8 cellular contexts compared by ENCODE assay signal in the genomic region with DNA sequence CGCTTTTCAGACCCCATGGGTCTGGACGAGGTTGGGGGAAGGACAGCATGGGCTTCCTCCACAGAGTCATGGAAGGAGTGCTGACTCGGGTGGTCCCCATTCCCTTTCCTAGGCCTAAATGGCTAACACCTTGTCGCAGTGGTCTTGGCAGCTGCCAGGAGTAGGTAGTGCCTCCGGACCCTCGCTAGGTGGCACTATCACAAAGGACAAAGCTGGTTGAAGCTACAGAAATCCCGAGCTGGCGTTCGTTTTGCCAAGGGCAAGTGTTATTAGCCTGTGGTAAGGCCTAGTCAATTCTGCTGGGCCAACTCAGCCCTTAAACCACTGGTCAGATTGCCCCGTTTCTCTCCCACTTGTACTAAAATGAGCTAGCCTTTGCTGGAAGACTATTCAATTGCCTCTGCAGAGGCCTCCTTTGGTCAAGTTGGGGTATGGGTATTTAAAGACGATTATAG. TPM values are rescaled to one million over a fixed set of nuclear protein-coding genes. Genes with fewer than 3 reads are reported as not detected.
DNase-seq lines count a peak whose midpoint lies in the region; ATAC-seq and TF ChIP-seq lines count a peak whose summit lies in the region.

No MANE protein-coding gene starts in this region.

- H3K4me3 ChIP-seq in CD8-positive, alpha-beta T cell (ENCODE audit: low read depth, low read length), result peak overlapping the region; percentile 65
- H3K4me3 ChIP-seq in PC-9 (peak overlapping the region; percentile 61), esophagus squamous epithelium (peak overlapping the region; percentile 73 to 99 (median 96)), muscle layer of duodenum (ENCODE audit: low read depth in 1 of 2, low read length in 2 of 2) (peak overlapping the region; percentile 67 to 69)

- TF ChIP-seq POLR2A in esophagus squamous epithelium (IDR thresholded peaks at IDR 0.05), result no peak

- POLR2A ChIA-PET in CD8-positive, alpha-beta T cell (lab: Charles Lee), result interaction anchor here (0.6 to 1.1 kb wide), 4 partner anchors 46 to 578 kb away, joined by 3 to 5 read pairs (median 3); no protein-coding TSS in a partner anchor
- POLR2A ChIA-PET in PC-9 (lab: Charles Lee; ENCODE audit: unreplicated experiment), result interaction anchor here (0.6 to 1.0 kb wide), 3 partner anchors 402 to 993 kb away, joined by 3 to 6 read pairs (median 4); a partner anchor contains a TSS

- BruUV-seq in PC-9 (replicated peaks; lab: Mats Ljungman, UMichigan), result no TSS peak

- H3K27ac Mint-ChIP-seq in CD8-positive, alpha-beta T cell, result peak overlapping the region; percentile 83

- CTCF ChIA-PET in CD8-positive, alpha-beta T cell (lab: Charles Lee), result interaction anchor here (0.6 to 2.5 kb wide), 46 partner anchors 9 to 895 kb away, joined by 3 to 19 read pairs (median 4); a partner anchor contains a TSS
- CTCF ChIA-PET in PC-9 (lab: Charles Lee), result interaction anchor here (0.6 to 1.6 kb wide), 9 partner anchors 180 to 591 kb away, joined by 3 to 11 read pairs (median 4); a partner anchor contains a TSS

- H3K9me2 ChIP-seq in PC-9 (ENCODE audit: insufficient read depth), result no peaks in the 10 kb centered on the region

- DNase-seq in CD8-positive, alpha-beta T cell, result peak; percentile 67 to 86 (median 80)
- DNase-seq in KBM-7, result peak; percentile 89
- peak; percentile 75 to 83 for DNase-seq in PC-9
- DNase-seq in activated T-cell treated with anti-CD3 and anti-CD28 coated beads, Interleukin-2, amount 50 U/mL, for 4 hours, result peak; percentile 78
- no peak for DNase-seq in esophagus squamous epithelium (lab: John Stamatoyannopoulos, UW)
- peak; percentile 58 for DNase-seq in stimulated activated CD8-positive, alpha-beta memory T cell treated with anti-CD3 and anti-CD28 coated beads, Interleukin-7, amount 100 ng/mL, for 24 hours (ENCODE audit: low read depth)

- peaks cover 8% of the 10 kb centered on the region for H3K36me3 ChIP-seq in CD8-positive, alpha-beta T cell (ENCODE audit: insufficient read depth, low read length)
- peaks cover 15% of the 10 kb centered on the region for H3K36me3 ChIP-seq in PC-9 (ENCODE audit: low read depth)
- H3K36me3 ChIP-seq in esophagus squamous epithelium, result peaks cover 12 to 20% (median 14%) of the 10 kb centered on the region in 3 donors
- H3K36me3 ChIP-seq in muscle layer of duodenum (ENCODE audit: control insufficient read depth in 1 of 2, insufficient read depth in 2 of 2, low read length in 2 of 2), result peaks cover 10 to 13% of the 10 kb centered on the region in 2 donors

- peak overlapping the region; percentile 85 for H2AFZ ChIP-seq in PC-9

- H3K4me3 Mint-ChIP-seq in CD8-positive, alpha-beta T cell, result peak overlapping the region; percentile 83
- peak overlapping the region; percentile 88 for H3K4me3 Mint-ChIP-seq in activated T-cell treated with anti-CD3 and anti-CD28 coated beads, Interleukin-2, amount 50 U/mL, for 4 hours

- no peaks in the 10 kb centered on the region for H3K9me3 ChIP-seq in CD8-positive, alpha-beta T cell (ENCODE audit: low read length)
- H3K9me3 ChIP-seq in PC-9 (ENCODE audit: insufficient read depth, low read depth) (no peaks in the 10 kb centered on the region), esophagus squamous epithelium (no peaks in the 10 kb centered on the region), muscle layer of duodenum (ENCODE audit: control insufficient read depth in 1 of 2, low read length in 2 of 2) (no peaks in the 10 kb centered on the region)

- H3F3A ChIP-seq in PC-9 (ENCODE audit: insufficient read depth, low read depth), result peaks cover 10% of the 10 kb centered on the region; the same call in 1 of the 2 replicates

- ATAC-seq in CD8-positive, alpha-beta T cell, result peak; percentile 27
- peak; percentile 41 for ATAC-seq in GM21390 (IDR thresholded peaks at IDR 0.05; ENCODE audit: unreplicated experiment)
- ATAC-seq in activated T-cell treated with anti-CD3 and anti-CD28 coated beads, Interleukin-2, amount 50 U/mL, for 4 hours, result peak; percentile 50 to 54

- H3K36me3 Mint-ChIP-seq in CD8-positive, alpha-beta T cell, result peaks cover 27% of the 10 kb centered on the region
- H3K36me3 Mint-ChIP-seq in activated T-cell treated with anti-CD3 and anti-CD28 coated beads, Interleukin-2, amount 50 U/mL, for 4 hours (ENCODE audit: insufficient read depth), result peaks cover 12% of the 10 kb centered on the region

- H3K79me2 ChIP-seq in PC-9 (ENCODE audit: low read depth), result peaks cover 34% of the 10 kb centered on the region

- intact Hi-C loops in CD8-positive, alpha-beta T cell (cut with DNase I, micrococcal nuclease), result loop anchor here (1.0 to 10.0 kb wide), 18 partner anchors 49 to 637 kb away; a partner anchor contains a TSS
- intact Hi-C loops in PC-9 (cut with micrococcal nuclease; ENCODE audit: unreplicated experiment), result loop anchor here (1.0 to 5.0 kb wide), 7 partner anchors 49 to 568 kb away; a partner anchor contains a TSS
- intact Hi-C loops in esophagus squamous epithelium (cut with DNase I), result no loop called here

- peaks cover 6% of the 10 kb centered on the region; the same call in 1 of the 2 replicates for H4K20me1 ChIP-seq in PC-9 (ENCODE audit: insufficient read depth)

- peak overlapping the region; percentile 89 for H3K4me2 ChIP-seq in PC-9

- peaks cover 20% of the 10 kb centered on the region for H3K4me1 ChIP-seq in CD8-positive, alpha-beta T cell (ENCODE audit: insufficient read depth, low read length)
- H3K4me1 ChIP-seq in PC-9 (replicated peaks; ENCODE audit: insufficient read depth) (peaks cover 16% of the 10 kb centered on the region; the same call in 1 of the 2 replicates), esophagus squamous epithelium (peaks cover 15 to 40% (median 32%) of the 10 kb centered on the region in 3 donors), muscle layer of duodenum (ENCODE audit: control insufficient read depth in 1 of 2, insufficient read depth in 2 of 2, low read length in 2 of 2) (peaks cover 12 to 22% of the 10 kb centered on the region in 2 donors)

- TF ChIP-seq CTCF in CD8-positive, alpha-beta T cell (IDR thresholded peaks at IDR 0.05), result peak; percentile 97
- TF ChIP-seq CTCF in PC-9 (conservative IDR thresholded peaks at IDR 0.05) (peak; percentile 94), esophagus squamous epithelium (IDR thresholded peaks at IDR 0.05) (peak; percentile 81 to 97 (median 94))

- H3K27ac ChIP-seq in CD8-positive, alpha-beta T cell (ENCODE audit: low read depth, low read length), result peak overlapping the region; percentile 45
- H3K27ac ChIP-seq in PC-9 (peak overlapping the region; percentile 61), esophagus squamous epithelium (peak overlapping the region; percentile 93 to 97 (median 96)), muscle layer of duodenum (ENCODE audit: low read length) (peak overlapping the region; percentile 93)

- in situ Hi-C loops in KBM-7 (cut with MboI; ENCODE audit: low pct_unique_long_range_greater_than_20kb, low sequenced_read_pairs), result no loop called here

- H3K27me3 ChIP-seq in CD8-positive, alpha-beta T cell (ENCODE audit: insufficient read depth, low read length), result no peaks in the 10 kb centered on the region
- no peaks in the 10 kb centered on the region; the same call in 1 of the 2 replicates for H3K27me3 ChIP-seq in PC-9 (ENCODE audit: insufficient read depth, low read depth)
- H3K27me3 ChIP-seq in esophagus squamous epithelium, result no peaks in the 10 kb centered on the region
- H3K27me3 ChIP-seq in muscle layer of duodenum (ENCODE audit: low read depth, low read length), result no peaks in the 10 kb centered on the region

- no peaks in the 10 kb centered on the region for H3K27me3 Mint-ChIP-seq in CD8-positive, alpha-beta T cell (ENCODE audit: low read depth)
- H3K27me3 Mint-ChIP-seq in activated T-cell treated with anti-CD3 and anti-CD28 coated beads, Interleukin-2, amount 50 U/mL, for 4 hours (ENCODE audit: low read depth), result no peaks in the 10 kb centered on the region

- no peaks in the 10 kb centered on the region for H3K9me3 Mint-ChIP-seq in CD8-positive, alpha-beta T cell
- H3K9me3 Mint-ChIP-seq in activated T-cell treated with anti-CD3 and anti-CD28 coated beads, Interleukin-2, amount 50 U/mL, for 4 hours, result no peaks in the 10 kb centered on the region

- WGBS in esophagus squamous epithelium, 2 donors, result 4 to 29% methylated on average over 2 to 11 of the region's 11 CpGs

- H3K4me1 Mint-ChIP-seq in CD8-positive, alpha-beta T cell (ENCODE audit: low read depth), result peaks cover 35% of the 10 kb centered on the region
- peaks cover 20% of the 10 kb centered on the region for H3K4me1 Mint-ChIP-seq in activated T-cell treated with anti-CD3 and anti-CD28 coated beads, Interleukin-2, amount 50 U/mL, for 4 hours (ENCODE audit: low read depth)

RNA-seq across cellular contexts. Expression of a gene that starts 1.1 kb away (rescaled TPM):
- total RNA-seq in CD8-positive, alpha-beta T cell, result 10 to 100 TPM; 77.5 to 77.7 TPM
- 52.8 and 63.3 TPM in 2 replicates for total RNA-seq in PC-9 (2021)
- total RNA-seq in activated T-cell treated with anti-CD3 and anti-CD28 coated beads, Interleukin-2, amount 50 U/mL, for 4 hours, result 100 to 1,000 TPM in 2 of 3 donors, 10 to 100 TPM in 1; 99.0 to 106 (median 103) TPM
- 10 to 100 TPM; 17.8 to 27.9 (median 24.3) TPM for total RNA-seq in esophagus squamous epithelium

RNA-seq across cellular contexts. Expression of a gene that starts 8.1 kb away (rescaled TPM):
- total RNA-seq in CD8-positive, alpha-beta T cell, result not detected
- total RNA-seq in PC-9 (2021) (not detected in 2 replicates), esophagus squamous epithelium (under 1 TPM; 0.11 to 0.38 (median 0.16) TPM)
- total RNA-seq in activated T-cell treated with anti-CD3 and anti-CD28 coated beads, Interleukin-2, amount 50 U/mL, for 4 hours, result under 1 TPM in 1 of 3 donors, not detected in 2; 0.14 TPM

RNA-seq across cellular contexts. Expression of a gene that starts 48.5 kb away (rescaled TPM):
- total RNA-seq in CD8-positive, alpha-beta T cell, result 100 to 1,000 TPM; 221 to 238 TPM
- total RNA-seq in PC-9 (2021), result 99.6 and 120 TPM in 2 replicates
- 100 to 1,000 TPM; 218 to 245 (median 245) TPM for total RNA-seq in activated T-cell treated with anti-CD3 and anti-CD28 coated beads, Interleukin-2, amount 50 U/mL, for 4 hours
- 10 to 100 TPM; 45.2 to 68.5 (median 59.2) TPM for total RNA-seq in esophagus squamous epithelium

RNA-seq across cellular contexts. Expression of a gene that starts 57.3 kb away (rescaled TPM):
- not detected for total RNA-seq in CD8-positive, alpha-beta T cell
- total RNA-seq in PC-9 (2021) (not detected in 2 replicates), esophagus squamous epithelium (10 to 100 TPM in 1 of 4 donors, 1 to 10 TPM in 1, under 1 TPM in 2; 0.19 to 13.4 (median 4.1) TPM)
- under 1 TPM; 0.03 to 0.14 (median 0.05) TPM for total RNA-seq in activated T-cell treated with anti-CD3 and anti-CD28 coated beads, Interleukin-2, amount 50 U/mL, for 4 hours

RNA-seq across cellular contexts. Expression of a gene that starts 57.5 kb away (rescaled TPM):
- not detected for total RNA-seq in CD8-positive, alpha-beta T cell
- total RNA-seq in PC-9 (2021) (not detected in 2 replicates), esophagus squamous epithelium (1 to 10 TPM in 1 of 4 donors, under 1 TPM in 1, not detected in 2; 0.26 to 2.7 TPM)
- not detected for total RNA-seq in activated T-cell treated with anti-CD3 and anti-CD28 coated beads, Interleukin-2, amount 50 U/mL, for 4 hours

Comparison
In these comparisons a context has a peak if more than half of its experiments do, and no peak if none do; other contexts are left out.
1. H3K27ac ChIP-seq: peak in every context shown above with its lines; median percentile 96 in esophagus squamous epithelium; 93 in muscle layer of duodenum; 61 in PC-9; 45 in CD8-positive, alpha-beta T cell.